ENCODE assay signal across 25 cellular contexts in genomic region chr9:126635661-126636439, GRCh38. TPM values are rescaled to one million over a fixed set of nuclear protein-coding genes. Genes with fewer than 3 reads are reported as not detected.
"Had no signal": no experiment of that assay in that cellular context is flagged by ENCODE, and none has a peak within 500 bp of the region (broad histone marks: within the 10 kb centered on the region; RNA-seq: fewer than 3 reads in every experiment).

No MANE protein-coding gene starts in this region.

- H3K27ac Mint-ChIP-seq: activated CD8-positive, alpha-beta T cell treated with anti-CD3 and anti-CD28 coated beads for 36 hours; activated naive CD8-positive, alpha-beta T cell treated with anti-CD3 and anti-CD28 coated beads for 36 hours; activated T-cell treated with anti-CD3 and anti-CD28 coated beads, Interleukin-2, amount 50 U/mL, for 24 hours; activated T-helper 2 cell treated with anti-CD3 and anti-CD28 coated beads, Interferon-gamma antibody, Interleukin-2, Interleukin-4, amounts not matched to agents 10 μg/mL and 5 μg/mL and 100 μg/mL, durations not matched to agents 14 hours and 24 hours and 36 hours; stimulated activated memory B cell treated with anti-CD40 and anti-IgM and Interleukin-4, amounts not matched to agents 10 μg/mL and 1 μg/mL and 100 μg/mL, for 72 hours had no signal

- H3K4me1 ChIP-seq: transverse colon had no signal

- H3K36me3 ChIP-seq: heart right ventricle, sigmoid colon, stomach, suprapubic skin, transverse colon, uterus had no signal

- ATAC-seq: activated CD8-positive, alpha-beta T cell treated with anti-CD3 and anti-CD28 coated beads for 36 hours; heart right ventricle; left colon; mucosa of descending colon; stimulated activated memory B cell treated with anti-CD40 and anti-IgM and Interleukin-4, amounts not matched to agents 10 μg/mL and 1 μg/mL and 100 μg/mL, for 72 hours had no signal

- H3K9me3 ChIP-seq: heart right ventricle, mucosa of descending colon, sigmoid colon, stomach, suprapubic skin, transverse colon, uterus had no signal

- DNase-seq: activated CD4-positive, alpha-beta T cell treated with anti-CD3 and anti-CD28 coated beads for 48 hours; activated CD8-positive, alpha-beta T cell treated with anti-CD3 and anti-CD28 coated beads for 36 hours; activated naive CD4-positive, alpha-beta T cell treated with Interleukin-2 at 50 U/mL for 16 hours; activated naive CD8-positive, alpha-beta T cell treated with anti-CD3 and anti-CD28 coated beads for 36 hours; activated T-cell treated with anti-CD3 and anti-CD28 coated beads, Interleukin-2, amount 50 U/mL, for 24 hours; amygdala; cortex of kidney; heart right ventricle; left colon; mesenchymal stem cell; mucosa of descending colon; sigmoid colon; stimulated activated CD4-positive, alpha-beta T cell treated with anti-CD3 and anti-CD28 coated beads, Interleukin-15, amount 100 ng/mL, for 24 hours; stomach; T-helper 9 cell; transverse colon; uterus had no signal

- H3K36me3 Mint-ChIP-seq: activated naive CD8-positive, alpha-beta T cell treated with anti-CD3 and anti-CD28 coated beads for 36 hours; stimulated activated memory B cell treated with anti-CD40 and anti-IgM and Interleukin-4, amounts not matched to agents 10 μg/mL and 1 μg/mL and 100 μg/mL, for 72 hours had no signal

- H3K4me3 ChIP-seq: heart right ventricle, mucosa of descending colon, sigmoid colon, smooth muscle cell, stomach, suprapubic skin, transverse colon, uterus had no signal

- H3K4me3 Mint-ChIP-seq: activated CD8-positive, alpha-beta T cell treated with anti-CD3 and anti-CD28 coated beads for 36 hours; activated naive CD8-positive, alpha-beta T cell treated with anti-CD3 and anti-CD28 coated beads for 36 hours; activated T-cell treated with anti-CD3 and anti-CD28 coated beads, Interleukin-2, amount 50 U/mL, for 24 hours; stimulated activated memory B cell treated with anti-CD40 and anti-IgM and Interleukin-4, amounts not matched to agents 10 μg/mL and 1 μg/mL and 100 μg/mL, for 72 hours had no signal

- H3K27ac ChIP-seq: heart right ventricle, sigmoid colon, stomach, suprapubic skin, transverse colon, uterus had no signal

- H3K9me3 Mint-ChIP-seq: activated CD8-positive, alpha-beta T cell treated with anti-CD3 and anti-CD28 coated beads for 36 hours; activated naive CD8-positive, alpha-beta T cell treated with anti-CD3 and anti-CD28 coated beads for 36 hours; activated T-cell treated with anti-CD3 and anti-CD28 coated beads, Interleukin-2, amount 50 U/mL, for 24 hours; activated T-helper 2 cell treated with anti-CD3 and anti-CD28 coated beads, Interferon-gamma antibody, Interleukin-2, Interleukin-4, amounts not matched to agents 10 μg/mL and 5 μg/mL and 100 μg/mL, durations not matched to agents 14 hours and 24 hours and 36 hours; stimulated activated memory B cell treated with anti-CD40 and anti-IgM and Interleukin-4, amounts not matched to agents 10 μg/mL and 1 μg/mL and 100 μg/mL, for 72 hours had no signal

- H3K4me2 ChIP-seq: smooth muscle cell had no signal

RNA-seq across cellular contexts. Expression of gene LMX1B, which starts 22.1 kb away (rescaled TPM):
- total RNA-seq: activated CD8-positive, alpha-beta T cell treated with anti-CD3 and anti-CD28 coated beads for 36 hours; activated naive CD8-positive, alpha-beta T cell treated with anti-CD3 and anti-CD28 coated beads for 36 hours; activated T-helper 2 cell treated with anti-CD3 and anti-CD28 coated beads, Interferon-gamma antibody, Interleukin-2, Interleukin-4, amounts not matched to agents 10 μg/mL and 5 μg/mL and 100 μg/mL, durations not matched to agents 14 hours and 24 hours and 36 hours; bronchial epithelial cell; fibroblast of villous mesenchyme; renal cortical epithelial cell; smooth muscle cell; stomach; T-helper 1 cell treated with Interleukin-12 subunit alpha and Interleukin-12 subunit beta and Interleukin-4 antibody, amounts not matched to agents 30 ng/mL and 1 ng/mL, for 36 hours; uterus had no signal
- polyA plus RNA-seq: smooth muscle cell had no signal
